Comparison of ENCODE assay signal across 8 cellular contexts in genomic region chr1:150926094-150926741, GRCh38. TPM values are rescaled to one million over a fixed set of nuclear protein-coding genes. Genes with fewer than 3 reads are reported as not detected.
DNase-seq lines count a peak whose midpoint lies in the region; ATAC-seq and TF ChIP-seq lines count a peak whose summit lies in the region.

TSS of gene SETDB1 (plus strand) at chr1:150926363. CDS start at chr1:150927715, 1,352 bp downstream.

- WGBS in thymus: under 1% methylated on average over 40 of the region's 40 CpGs

- intact Hi-C loops in head of caudate nucleus (cut with DNase I): loop anchor here (10.0 kb wide), 1 partner anchor 49 kb away; the partner anchor contains the start of gene CERS2

- DNase-seq in GM12864 (ENCODE audit: low read depth) (peak; percentile 94), NCI-H128 (lab: John Stamatoyannopoulos, UW; ENCODE audit: unreplicated experiment) (peak; percentile 98), head of caudate nucleus (peak; percentile 80 to 97 (median 92)), osteocyte (ENCODE audit: extremely low spot score, unreplicated experiment) (peak; percentile 98)
- peak; percentile 92 for DNase-seq in activated naive CD8-positive, alpha-beta T cell treated with anti-CD3 and anti-CD28 coated beads, Interleukin-2, amount 10 ng/mL, durations not matched to agents 7 days and 5 days

- H3F3A ChIP-seq in SU-DHL-6 (ENCODE audit: insufficient read depth): peaks cover 10% of the 10 kb centered on the region

- H3K4me2 ChIP-seq in SU-DHL-6 (ENCODE audit: low read depth, low read length, poor library complexity, severe bottlenecking): peak within 1 kb of the TSS; percentile 72

- peak within 1 kb of the TSS; percentile 83 for H3K9ac ChIP-seq in SU-DHL-6 (ENCODE audit: low read length)

- peak within 1 kb of the TSS; percentile 87 for H3K4me3 ChIP-seq in GM12864 (ENCODE audit: low read depth, low read length)
- peak within 1 kb of the TSS; percentile 93 for H3K4me3 ChIP-seq in SU-DHL-6 (ENCODE audit: insufficient read depth, low read length, poor library complexity, severe bottlenecking)
- peak within 1 kb of the TSS; percentile 61 for H3K4me3 ChIP-seq in thymus (ENCODE audit: low read length)

- H3K27me3 Mint-ChIP-seq in activated naive CD8-positive, alpha-beta T cell treated with anti-CD3 and anti-CD28 coated beads, Interleukin-2, amount 10 ng/mL, durations not matched to agents 7 days and 5 days: no peaks in the 10 kb centered on the region
- no peaks in the 10 kb centered on the region for H3K27me3 Mint-ChIP-seq in osteocyte (ENCODE audit: unreplicated experiment)

- H3K9me3 Mint-ChIP-seq in activated naive CD8-positive, alpha-beta T cell treated with anti-CD3 and anti-CD28 coated beads, Interleukin-2, amount 10 ng/mL, durations not matched to agents 7 days and 5 days: no peaks in the 10 kb centered on the region
- no peaks in the 10 kb centered on the region for H3K9me3 Mint-ChIP-seq in osteocyte (ENCODE audit: unreplicated experiment)

- peaks cover 32% of the 10 kb centered on the region for H3K36me3 Mint-ChIP-seq in activated naive CD8-positive, alpha-beta T cell treated with anti-CD3 and anti-CD28 coated beads, Interleukin-2, amount 10 ng/mL, durations not matched to agents 7 days and 5 days
- H3K36me3 Mint-ChIP-seq in osteocyte (ENCODE audit: unreplicated experiment): peaks cover 21% of the 10 kb centered on the region

- H3K9me3 ChIP-seq in SU-DHL-6 (ENCODE audit: insufficient read depth, low read length) (no peaks in the 10 kb centered on the region), thymus (ENCODE audit: control insufficient read depth) (peaks cover 1% of the 10 kb centered on the region)

- H3K4me1 Mint-ChIP-seq in activated naive CD8-positive, alpha-beta T cell treated with anti-CD3 and anti-CD28 coated beads, Interleukin-2, amount 10 ng/mL, durations not matched to agents 7 days and 5 days: peaks cover 20% of the 10 kb centered on the region
- peaks cover 21% of the 10 kb centered on the region for H3K4me1 Mint-ChIP-seq in osteocyte (ENCODE audit: unreplicated experiment)

- no peaks in the 10 kb centered on the region for H3K27me3 ChIP-seq in SU-DHL-6 (ENCODE audit: low read length)
- no peaks in the 10 kb centered on the region for H3K27me3 ChIP-seq in thymus (ENCODE audit: control insufficient read depth, insufficient read depth)

- H2AFZ ChIP-seq in SU-DHL-6 (ENCODE audit: low read depth, low read length, severe bottlenecking): peak within 1 kb of the TSS; percentile 89

- peak within 1 kb of the TSS; percentile 77 for H3K27ac ChIP-seq in SU-DHL-6 (ENCODE audit: low read depth, low read length)
- H3K27ac ChIP-seq in thymus (ENCODE audit: low read depth): peak within 1 kb of the TSS; percentile 79

- peak; percentile 84 for ATAC-seq in HG02678 (IDR thresholded peaks at IDR 0.05; ENCODE audit: unreplicated experiment)
- peak; percentile 97 for ATAC-seq in activated naive CD8-positive, alpha-beta T cell treated with anti-CD3 and anti-CD28 coated beads, Interleukin-2, amount 10 ng/mL, durations not matched to agents 7 days and 5 days (ENCODE audit: low read depth)

- POLR2A ChIA-PET in activated naive CD8-positive, alpha-beta T cell treated with anti-CD3 and anti-CD28 coated beads, Interleukin-2, amount 10 ng/mL, durations not matched to agents 7 days and 5 days (lab: Charles Lee): interaction anchor here (1.0 to 2.5 kb wide), 8 partner anchors 35 to 364 kb away, joined by 3 to 9 read pairs (median 4); partner anchors contain the start of genes CERS2, ENSA, GOLPH3L and MCL1

- TF ChIP-seq CTCF in GM12864 (IDR thresholded peaks at IDR 0.05; ENCODE audit: low read depth, low read length, missing control alignments) (peak; percentile 5), SU-DHL-6 (IDR thresholded peaks at IDR 0.05; ENCODE audit: insufficient read depth, low read length, poor library complexity, severe bottlenecking) (no peak), osteocyte (IDR thresholded peaks at IDR 0.05) (no peak)

- H4K20me1 ChIP-seq in SU-DHL-6 (ENCODE audit: low read depth, low read length): no peaks in the 10 kb centered on the region

- peak within 1 kb of the TSS; percentile 98 for H3K4me3 Mint-ChIP-seq in activated naive CD8-positive, alpha-beta T cell treated with anti-CD3 and anti-CD28 coated beads, Interleukin-2, amount 10 ng/mL, durations not matched to agents 7 days and 5 days
- peak within 1 kb of the TSS; percentile 96 for H3K4me3 Mint-ChIP-seq in osteocyte (ENCODE audit: unreplicated experiment)

- H3K36me3 ChIP-seq in SU-DHL-6 (ENCODE audit: low read length) (peaks cover 27% of the 10 kb centered on the region), thymus (ENCODE audit: control insufficient read depth, insufficient read depth) (peaks cover 22% of the 10 kb centered on the region)

- H3K9me2 ChIP-seq in SU-DHL-6 (replicated peaks; ENCODE audit: insufficient read depth, low read length): no peaks in the 10 kb centered on the region

- H3K4me1 ChIP-seq in thymus (ENCODE audit: control insufficient read depth, insufficient read depth, low read length): no peaks in the 10 kb centered on the region

- H3K27ac Mint-ChIP-seq in activated naive CD8-positive, alpha-beta T cell treated with anti-CD3 and anti-CD28 coated beads, Interleukin-2, amount 10 ng/mL, durations not matched to agents 7 days and 5 days: peak within 1 kb of the TSS; percentile 98
- H3K27ac Mint-ChIP-seq in osteocyte (ENCODE audit: unreplicated experiment): peak within 1 kb of the TSS; percentile 96

- H3K79me2 ChIP-seq in SU-DHL-6 (ENCODE audit: insufficient read depth, low read length): peaks cover 22% of the 10 kb centered on the region

RNA-seq across cellular contexts. Expression of gene SETDB1, which starts in this region (rescaled TPM):
- 10 to 100 TPM; 64.0 to 64.6 TPM for total RNA-seq in activated naive CD8-positive, alpha-beta T cell treated with anti-CD3 and anti-CD28 coated beads, Interleukin-2, amount 10 ng/mL, durations not matched to agents 7 days and 5 days
- 53.5 and 59.8 TPM in 2 replicates for total RNA-seq in osteocyte
- 25.9 TPM for polyA plus RNA-seq in thymus

Comparison
In these comparisons a context has a peak if more than half of its experiments do, and no peak if none do; other contexts are left out.
1. Peak in every context shown above with its lines: DNase-seq, ATAC-seq, H3K4me3 ChIP-seq and H3K27ac ChIP-seq.